8 cellular contexts compared by ENCODE assay signal in genomic region chr3:71050521-71051258, GRCh38.
DNase-seq lines count a peak whose midpoint lies in the region; ATAC-seq, FAIRE-seq and TF ChIP-seq lines count a peak whose summit lies in the region.

No MANE protein-coding gene starts in this region.

- no peak for TF ChIP-seq POLR2A in K562 (conservative IDR thresholded peaks at IDR 0.05)

- 46% methylated on average over 6 of the region's 6 CpGs for WGBS in K562 (ENCODE audit: insufficient coverage, low coverage, missing lambda C conversion rate)
- WGBS in mesenchymal stem cell, result 9% methylated on average over 6 of the region's 6 CpGs
- no CpG with 5 or more reads among the region's 6 CpGs for WGBS in neuronal stem cell (ENCODE audit: extremely low coverage in 2 of 2, insufficient read length in 2 of 2, insufficient replicate concordance in 1 of 2), 2 donors

- H3K79me2 ChIP-seq in ACC112 (ENCODE audit: control insufficient read depth, insufficient read depth, low read length, unreplicated experiment) (peaks cover 76% of the 10 kb centered on the region), Karpas-422 (ENCODE audit: low read length) (peaks cover 99% of the 10 kb centered on the region), K562 (ENCODE audit: control insufficient read depth, insufficient read depth, low read length) (no peaks in the 10 kb centered on the region; the same call in 2 of the 3 replicates)

- no peaks in the 10 kb centered on the region for H3K27me3 ChIP-seq in ACC112 (ENCODE audit: insufficient read depth, low read length)
- H3K27me3 ChIP-seq in Karpas-422 (ENCODE audit: low read length), result no peaks in the 10 kb centered on the region
- no peaks in the 10 kb centered on the region for H3K27me3 ChIP-seq in K562 (ENCODE audit: control insufficient read depth in 2 of 2, insufficient read depth in 2 of 2, low read length in 2 of 2)
- no peaks in the 10 kb centered on the region for H3K27me3 ChIP-seq in mesenchymal stem cell (ENCODE audit: control insufficient read depth in 1 of 2, insufficient read depth in 1 of 2, low read length in 2 of 2)
- H3K27me3 ChIP-seq in neuronal stem cell (ENCODE audit: control insufficient read depth in 3 of 3, insufficient read depth in 3 of 3, low read depth in 1 of 3, low read length in 3 of 3), result no peaks in the 10 kb centered on the region

- CTCF ChIA-PET in K562 (lab: Yijun Ruan, JAX; ENCODE audit: low intra/inter-chr PET ratio), result no interaction called here

- no peaks in the 10 kb centered on the region for H3K9me2 ChIP-seq in Karpas-422 (replicated peaks; ENCODE audit: insufficient read depth, low read length)

- H3K27ac ChIP-seq in ACC112 (ENCODE audit: low read depth, low read length), result peak overlapping the region; percentile 67
- peak overlapping the region; percentile 69 for H3K27ac ChIP-seq in Karpas-422 (ENCODE audit: low read length)
- H3K27ac ChIP-seq in K562 (ENCODE audit: extremely low read depth, low read depth, low read length), result no peak overlapping the region
- peak overlapping the region; percentile 81 for H3K27ac ChIP-seq in mesenchymal stem cell (ENCODE audit: low read length, poor library complexity, severe bottlenecking)
- H3K27ac ChIP-seq in neuronal stem cell (replicated peaks; ENCODE audit: low read length), result no peak overlapping the region

- H3K14ac ChIP-seq in mesenchymal stem cell (ENCODE audit: low read length in 2 of 2) (no peak overlapping the region), neuronal stem cell (ENCODE audit: low read length) (no peak overlapping the region)

- intact Hi-C loops in K562 (cut with micrococcal nuclease), result no loop called here

- H2BK15ac ChIP-seq in mesenchymal stem cell (ENCODE audit: low read depth, poor library complexity, severe bottlenecking) (no peak overlapping the region), neuronal stem cell (ENCODE audit: low read length) (no peak overlapping the region)

- H3K4me1 ChIP-seq in ACC112 (ENCODE audit: control insufficient read depth, insufficient read depth, low read length, unreplicated experiment) (peaks cover 51% of the 10 kb centered on the region), Karpas-422 (ENCODE audit: low read length) (peaks cover 100% of the 10 kb centered on the region), K562 (replicated peaks in 1 of 2; ENCODE audit: control insufficient read depth in 2 of 2, insufficient read depth in 2 of 2, low read length in 2 of 2) (peaks cover 0 to 13% of the 10 kb centered on the region in 2 experiments; a peak in 3 of 5 replicates), mesenchymal stem cell (ENCODE audit: control insufficient read depth, insufficient read depth, low read depth, low read length) (peaks cover 17% of the 10 kb centered on the region), neuronal stem cell (ENCODE audit: control insufficient read depth in 2 of 2, insufficient read depth in 1 of 2, low read depth in 1 of 2, low read length in 2 of 2) (peaks cover 18 to 56% of the 10 kb centered on the region in 2 donors)

- H3K23ac ChIP-seq in mesenchymal stem cell (ENCODE audit: low read length in 2 of 2) (no peak overlapping the region), neuronal stem cell (ENCODE audit: low read depth, low read length, poor library complexity) (no peak overlapping the region)

- TF ChIP-seq CTCF in K562 (IDR thresholded peaks at IDR 0.05 in 2 of 3, conservative IDR thresholded peaks at IDR 0.05 in 1 of 3; ENCODE audit: insufficient read depth in 2 of 3, low read depth in 1 of 3, low read length in 3 of 3), result no peak

- peak overlapping the region; percentile 26; the same call in 1 of the 2 replicates for H3K4me3 ChIP-seq in ACC112 (ENCODE audit: low read depth, low read length)
- peak overlapping the region; percentile 33; the same call in 1 of the 2 replicates for H3K4me3 ChIP-seq in Karpas-422 (ENCODE audit: low read length)
- H3K4me3 ChIP-seq in K562, result no peak overlapping the region
- H3K4me3 ChIP-seq in mesenchymal stem cell (ENCODE audit: insufficient read depth in 1 of 2, low read depth in 1 of 2, low read length in 2 of 2), result no peak overlapping the region
- no peak overlapping the region for H3K4me3 ChIP-seq in neuronal stem cell (ENCODE audit: low read length in 2 of 2)

- H4K91ac ChIP-seq in mesenchymal stem cell (ENCODE audit: low read length), result no peak overlapping the region
- H4K91ac ChIP-seq in neuronal stem cell (ENCODE audit: low read depth, low read length, poor library complexity), result no peak overlapping the region

- H3K4me2 ChIP-seq in Karpas-422 (ENCODE audit: low read depth, low read length, poor library complexity, severe bottlenecking), result peak overlapping the region; percentile 57
- no peak overlapping the region for H3K4me2 ChIP-seq in K562 (ENCODE audit: insufficient read depth, low read length)
- H3K4me2 ChIP-seq in mesenchymal stem cell (ENCODE audit: low read length, poor library complexity, severe bottlenecking), result peak overlapping the region; percentile 50
- no peak overlapping the region for H3K4me2 ChIP-seq in neuronal stem cell (ENCODE audit: insufficient read depth, low read length, poor library complexity, severe bottlenecking)

- no peak overlapping the region for H2AFZ ChIP-seq in ACC112 (ENCODE audit: low read length, unreplicated experiment)
- H2AFZ ChIP-seq in Karpas-422 (ENCODE audit: low read length), result no peak overlapping the region
- H2AFZ ChIP-seq in K562 (ENCODE audit: low read depth, low read length), result no peak overlapping the region
- no peak overlapping the region for H2AFZ ChIP-seq in mesenchymal stem cell (ENCODE audit: low read depth, low read length)
- H2AFZ ChIP-seq in neuronal stem cell (ENCODE audit: low read length), result no peak overlapping the region

- peak overlapping the region; percentile 36; the same call in 1 of the 2 replicates for H3K9ac ChIP-seq in Karpas-422 (ENCODE audit: low read length)
- no peak overlapping the region for H3K9ac ChIP-seq in K562 (ENCODE audit: insufficient read depth in 1 of 2, low read depth in 2 of 2, low read length in 2 of 2)
- peak overlapping the region; percentile 7 for H3K9ac ChIP-seq in mesenchymal stem cell (ENCODE audit: low read length)
- no peak overlapping the region for H3K9ac ChIP-seq in neuronal stem cell (ENCODE audit: low read depth, low read length, poor library complexity)

- DNase-seq in Karpas-422 (peak; percentile 55), K562 (ENCODE audit: extremely low read depth in 1 of 4, low spot score in 3 of 4) (peak in 3 of 4 experiments; percentile 8 to 53 (median 34)), mesenchymal stem cell (peak; percentile 82), neuronal stem cell (ENCODE audit: low spot score) (no peak)

- TF ChIP-seq EP300 in K562 (IDR thresholded peaks at IDR 0.05; ENCODE audit: low read length), result no peak

- POLR2A ChIA-PET in K562 (lab: Yijun Ruan, JAX), result interaction anchor here (0.5 to 0.8 kb wide), 2 partner anchors 26 to 195 kb away, joined by 3 to 4 read pairs; no protein-coding TSS in a partner anchor

- H2BK5ac ChIP-seq in mesenchymal stem cell (ENCODE audit: low read depth, low read length, poor library complexity, severe bottlenecking), result peak overlapping the region; percentile 49
- no peak overlapping the region for H2BK5ac ChIP-seq in neuronal stem cell (ENCODE audit: low read length)

- in situ Hi-C loops in K562 (cut with MboI), result no loop called here

- ATAC-seq in K562 (no peak; the same call in 2 of the 3 replicates), GM21360 (IDR thresholded peaks at IDR 0.05; ENCODE audit: unreplicated experiment) (no peak), HG03342 (IDR thresholded peaks at IDR 0.05; ENCODE audit: unreplicated experiment) (no peak), GM21619 (IDR thresholded peaks at IDR 0.05; ENCODE audit: unreplicated experiment) (no peak)

- no TSS peak for BruUV-seq in K562 (replicated peaks; lab: Mats Ljungman, UMichigan)

- H2AK5ac ChIP-seq in mesenchymal stem cell (ENCODE audit: low read length, severe bottlenecking) (no peak overlapping the region), neuronal stem cell (ENCODE audit: low read depth, low read length) (no peak overlapping the region)

- peaks cover 28% of the 10 kb centered on the region for H3K79me1 ChIP-seq in mesenchymal stem cell (replicated peaks; ENCODE audit: low read length, poor library complexity, severe bottlenecking)
- no peaks in the 10 kb centered on the region for H3K79me1 ChIP-seq in neuronal stem cell (ENCODE audit: low read depth, low read length)

- H3K9me3 ChIP-seq in Karpas-422 (ENCODE audit: low read length) (no peaks in the 10 kb centered on the region), K562 (replicated peaks; ENCODE audit: control insufficient read depth, insufficient read depth, low read depth, low read length) (no peaks in the 10 kb centered on the region), mesenchymal stem cell (ENCODE audit: control insufficient read depth, low read length) (no peaks in the 10 kb centered on the region), neuronal stem cell (replicated peaks in 1 of 2; ENCODE audit: control insufficient read depth in 2 of 2, insufficient read depth in 1 of 2, low read depth in 1 of 2, low read length in 2 of 2) (no peaks in the 10 kb centered on the region)

- H2BK12ac ChIP-seq in mesenchymal stem cell (ENCODE audit: low read length in 2 of 2) (no peak overlapping the region), neuronal stem cell (ENCODE audit: low read length) (no peak overlapping the region)

- H4K20me1 ChIP-seq in Karpas-422 (ENCODE audit: insufficient read depth, low read depth, low read length) (peaks cover 45% of the 10 kb centered on the region), K562 (replicated peaks; ENCODE audit: control insufficient read depth, insufficient read depth, low read length) (no peaks in the 10 kb centered on the region)

- H3K36me3 ChIP-seq in ACC112 (ENCODE audit: insufficient read depth, low read length) (peaks cover 31% of the 10 kb centered on the region; the same call in 1 of the 2 replicates), Karpas-422 (ENCODE audit: insufficient read depth, low read length) (peaks cover 47% of the 10 kb centered on the region; the same call in 1 of the 2 replicates), K562 (ENCODE audit: control insufficient read depth, insufficient read depth, low read length) (peaks cover 73% of the 10 kb centered on the region), mesenchymal stem cell (ENCODE audit: control insufficient read depth in 1 of 2, insufficient read depth in 2 of 2, low read depth in 1 of 2, low read length in 2 of 2) (peaks cover 13 to 90% of the 10 kb centered on the region in 2 experiments), neuronal stem cell (replicated peaks in 1 of 2; ENCODE audit: control insufficient read depth in 2 of 2, insufficient read depth in 2 of 2, low read length in 2 of 2) (peaks cover 0 to 40% of the 10 kb centered on the region in 2 donors)

- no peak overlapping the region for H2BK120ac ChIP-seq in mesenchymal stem cell (ENCODE audit: low read depth, low read length)
- no peak overlapping the region for H2BK120ac ChIP-seq in neuronal stem cell (ENCODE audit: low read depth, low read length)

- H3K9me1 ChIP-seq in K562 (ENCODE audit: control insufficient read depth, insufficient read depth, low read length), result no peaks in the 10 kb centered on the region

- no peak overlapping the region for H3K4ac ChIP-seq in mesenchymal stem cell (ENCODE audit: low read depth in 1 of 2, low read length in 2 of 2)
- H3K4ac ChIP-seq in neuronal stem cell (ENCODE audit: low read length), result no peak overlapping the region

- FAIRE-seq in K562 (lab: Jason Lieb, UNC), result no peak

- H3K18ac ChIP-seq in mesenchymal stem cell (ENCODE audit: low read depth in 1 of 2, low read length in 2 of 2), result no peak overlapping the region
- H3K18ac ChIP-seq in neuronal stem cell (ENCODE audit: low read length), result no peak overlapping the region

- H4K8ac ChIP-seq in mesenchymal stem cell (ENCODE audit: low read length) (no peak overlapping the region), neuronal stem cell (ENCODE audit: low read depth, low read length) (no peak overlapping the region)

- TF ChIP-seq RAD21 in K562 (CRISPR knock-in tag; conservative IDR thresholded peaks at IDR 0.05 in 1 of 2, IDR thresholded peaks at IDR 0.05 in 1 of 2), result no peak

Comparison
In these comparisons a context has a peak if more than half of its experiments do, and no peak if none do; other contexts are left out.
1. H3K27ac ChIP-seq: peak in ACC112 (single experiment), Karpas-422 (single experiment) and mesenchymal stem cell (single experiment); none in K562 (single experiment) and neuronal stem cell (single experiment).
2. H3K4me3 ChIP-seq: peak in ACC112 (single experiment) and Karpas-422 (single experiment); none in K562 (single experiment), mesenchymal stem cell (0 of 2) and neuronal stem cell (0 of 2).
3. H3K4me2 ChIP-seq: peak in Karpas-422 (single experiment) and mesenchymal stem cell (single experiment); none in K562 (single experiment) and neuronal stem cell (single experiment).
4. H3K9ac ChIP-seq: peak in Karpas-422 (single experiment) and mesenchymal stem cell (single experiment); none in K562 (0 of 2) and neuronal stem cell (single experiment).